1 cellular context compared by ENCODE assay signal in the genomic region with DNA sequence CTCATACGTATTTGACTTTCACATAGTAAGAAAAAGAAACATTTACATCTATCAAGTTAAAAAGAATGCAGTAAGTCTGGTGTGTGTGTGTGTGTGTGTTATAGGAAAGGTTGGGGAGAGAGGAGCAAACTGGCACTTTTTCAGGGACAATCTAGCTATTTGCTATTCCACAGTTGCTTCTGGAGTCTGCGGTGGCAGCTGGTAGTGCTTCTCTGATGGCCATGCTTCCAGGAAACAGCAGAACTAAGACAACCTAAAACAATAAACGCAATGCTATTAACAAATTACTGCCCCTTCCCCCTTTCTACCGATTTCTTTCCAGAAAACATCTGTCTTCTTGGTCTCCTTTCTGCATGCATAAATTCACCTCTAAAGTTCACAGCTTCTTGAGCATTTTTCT.
TF ChIP-seq lines count a peak whose summit lies in the region.

No MANE protein-coding gene starts in this region.

TF ChIP-seq in GM23338, 12 proteins besides CTCF, POLR2A, EP300 and RAD21 (continued from another document):
- TF ChIP-seq, protein P1, sequence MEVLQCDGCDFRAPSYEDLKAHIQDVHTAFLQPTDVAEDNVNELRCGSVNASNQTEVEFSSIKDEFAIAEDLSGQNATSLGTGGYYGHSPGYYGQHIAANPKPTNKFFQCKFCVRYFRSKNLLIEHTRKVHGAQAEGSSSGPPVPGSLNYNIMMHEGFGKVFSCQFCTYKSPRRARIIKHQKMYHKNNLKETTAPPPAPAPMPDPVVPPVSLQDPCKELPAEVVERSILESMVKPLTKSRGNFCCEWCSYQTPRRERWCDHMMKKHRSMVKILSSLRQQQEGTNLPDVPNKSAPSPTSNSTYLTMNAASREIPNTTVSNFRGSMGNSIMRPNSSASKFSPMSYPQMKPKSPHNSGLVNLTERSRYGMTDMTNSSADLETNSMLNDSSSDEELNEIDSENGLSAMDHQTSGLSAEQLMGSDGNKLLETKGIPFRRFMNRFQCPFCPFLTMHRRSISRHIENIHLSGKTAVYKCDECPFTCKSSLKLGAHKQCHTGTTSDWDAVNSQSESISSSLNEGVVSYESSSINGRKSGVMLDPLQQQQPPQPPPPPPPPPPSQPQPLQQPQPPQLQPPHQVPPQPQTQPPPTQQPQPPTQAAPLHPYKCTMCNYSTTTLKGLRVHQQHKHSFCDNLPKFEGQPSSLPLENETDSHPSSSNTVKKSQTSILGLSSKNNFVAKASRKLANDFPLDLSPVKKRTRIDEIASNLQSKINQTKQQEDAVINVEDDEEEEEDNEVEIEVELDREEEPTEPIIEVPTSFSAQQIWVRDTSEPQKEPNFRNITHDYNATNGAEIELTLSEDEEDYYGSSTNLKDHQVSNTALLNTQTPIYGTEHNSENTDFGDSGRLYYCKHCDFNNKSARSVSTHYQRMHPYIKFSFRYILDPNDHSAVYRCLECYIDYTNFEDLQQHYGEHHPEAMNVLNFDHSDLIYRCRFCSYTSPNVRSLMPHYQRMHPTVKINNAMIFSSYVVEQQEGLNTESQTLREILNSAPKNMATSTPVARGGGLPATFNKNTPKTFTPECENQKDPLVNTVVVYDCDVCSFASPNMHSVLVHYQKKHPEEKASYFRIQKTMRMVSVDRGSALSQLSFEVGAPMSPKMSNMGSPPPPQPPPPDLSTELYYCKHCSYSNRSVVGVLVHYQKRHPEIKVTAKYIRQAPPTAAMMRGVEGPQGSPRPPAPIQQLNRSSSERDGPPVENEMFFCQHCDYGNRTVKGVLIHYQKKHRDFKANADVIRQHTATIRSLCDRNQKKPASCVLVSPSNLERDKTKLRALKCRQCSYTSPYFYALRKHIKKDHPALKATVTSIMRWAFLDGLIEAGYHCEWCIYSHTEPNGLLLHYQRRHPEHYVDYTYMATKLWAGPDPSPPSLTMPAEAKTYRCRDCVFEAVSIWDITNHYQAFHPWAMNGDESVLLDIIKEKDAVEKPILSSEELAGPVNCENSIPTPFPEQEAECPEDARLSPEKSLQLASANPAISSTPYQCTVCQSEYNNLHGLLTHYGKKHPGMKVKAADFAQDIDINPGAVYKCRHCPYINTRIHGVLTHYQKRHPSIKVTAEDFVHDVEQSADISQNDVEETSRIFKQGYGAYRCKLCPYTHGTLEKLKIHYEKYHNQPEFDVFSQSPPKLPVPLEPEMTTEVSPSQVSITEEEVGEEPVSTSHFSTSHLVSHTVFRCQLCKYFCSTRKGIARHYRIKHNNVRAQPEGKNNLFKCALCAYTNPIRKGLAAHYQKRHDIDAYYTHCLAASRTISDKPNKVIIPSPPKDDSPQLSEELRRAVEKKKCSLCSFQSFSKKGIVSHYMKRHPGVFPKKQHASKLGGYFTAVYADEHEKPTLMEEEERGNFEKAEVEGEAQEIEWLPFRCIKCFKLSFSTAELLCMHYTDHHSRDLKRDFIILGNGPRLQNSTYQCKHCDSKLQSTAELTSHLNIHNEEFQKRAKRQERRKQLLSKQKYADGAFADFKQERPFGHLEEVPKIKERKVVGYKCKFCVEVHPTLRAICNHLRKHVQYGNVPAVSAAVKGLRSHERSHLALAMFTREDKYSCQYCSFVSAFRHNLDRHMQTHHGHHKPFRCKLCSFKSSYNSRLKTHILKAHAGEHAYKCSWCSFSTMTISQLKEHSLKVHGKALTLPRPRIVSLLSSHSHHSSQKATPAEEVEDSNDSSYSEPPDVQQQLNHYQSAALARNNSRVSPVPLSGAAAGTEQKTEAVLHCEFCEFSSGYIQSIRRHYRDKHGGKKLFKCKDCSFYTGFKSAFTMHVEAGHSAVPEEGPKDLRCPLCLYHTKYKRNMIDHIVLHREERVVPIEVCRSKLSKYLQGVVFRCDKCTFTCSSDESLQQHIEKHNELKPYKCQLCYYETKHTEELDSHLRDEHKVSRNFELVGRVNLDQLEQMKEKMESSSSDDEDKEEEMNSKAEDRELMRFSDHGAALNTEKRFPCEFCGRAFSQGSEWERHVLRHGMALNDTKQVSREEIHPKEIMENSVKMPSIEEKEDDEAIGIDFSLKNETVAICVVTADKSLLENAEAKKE (CRISPR knock-in tag; IDR thresholded peaks at IDR 0.05) = no peak
- TF ChIP-seq, protein P2, sequence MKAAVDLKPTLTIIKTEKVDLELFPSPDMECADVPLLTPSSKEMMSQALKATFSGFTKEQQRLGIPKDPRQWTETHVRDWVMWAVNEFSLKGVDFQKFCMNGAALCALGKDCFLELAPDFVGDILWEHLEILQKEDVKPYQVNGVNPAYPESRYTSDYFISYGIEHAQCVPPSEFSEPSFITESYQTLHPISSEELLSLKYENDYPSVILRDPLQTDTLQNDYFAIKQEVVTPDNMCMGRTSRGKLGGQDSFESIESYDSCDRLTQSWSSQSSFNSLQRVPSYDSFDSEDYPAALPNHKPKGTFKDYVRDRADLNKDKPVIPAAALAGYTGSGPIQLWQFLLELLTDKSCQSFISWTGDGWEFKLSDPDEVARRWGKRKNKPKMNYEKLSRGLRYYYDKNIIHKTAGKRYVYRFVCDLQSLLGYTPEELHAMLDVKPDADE (IDR thresholded peaks at IDR 0.05) = no peak
- TF ChIP-seq STAT1 (IDR thresholded peaks at IDR 0.05; ENCODE audit: unreplicated experiment) = no peak
- no peak for TF ChIP-seq EZH2phosphoT487 (IDR thresholded peaks at IDR 0.05; ENCODE audit: unreplicated experiment)
TF ChIP-seq in GM23338: peak in this region for 0.
